In genomic region chr21:21262048-21262447, GRCh38 we compare ENCODE assay signal across 28 cellular contexts.
"Had no signal": no experiment of that assay in that cellular context is flagged by ENCODE, and none has a peak within 500 bp of the region (broad histone marks: within the 10 kb centered on the region; RNA-seq: fewer than 3 reads in every experiment).

No MANE protein-coding gene starts in this region.

- H3K27ac ChIP-seq: stomach, suprapubic skin, testis, thoracic aorta, thyroid gland, tibial artery, tibial nerve, transverse colon, upper lobe of left lung, upper lobe of right lung, uterus, vagina had no signal

- H3K36me3 Mint-ChIP-seq: stimulated activated effector memory CD8-positive, alpha-beta T cell treated with anti-CD3 and anti-CD28 coated beads, Interleukin-12 subunit alpha, Interleukin-12 subunit beta, amount 100 ng/mL, for 72 hours; stimulated activated memory B cell treated with anti-CD40 and anti-IgM and Interleukin-4, amounts not matched to agents 10 μg/mL and 1 μg/mL and 100 μg/mL, for 72 hours; stimulated activated naive B cell treated with anti-CD40 and anti-IgM and Interleukin-4, amounts not matched to agents 10 μg/mL and 1 μg/mL and 100 μg/mL, for 72 hours; type B pancreatic cell had no signal

- H3K4me3 ChIP-seq: stomach, suprapubic skin, testis, thoracic aorta, thyroid gland, tibial artery, tibial nerve, transverse colon, upper lobe of left lung, upper lobe of right lung, uterus, vagina had no signal

- DNase-seq: stimulated activated CD4-positive, alpha-beta T cell treated with anti-CD3 and anti-CD28 coated beads, Interleukin-2, amount 100 ng/mL, for 48 hours; stimulated activated CD4-positive, alpha-beta T cell treated with anti-CD3 and anti-CD28 coated beads, Interleukin-4, amount 100 ng/mL, for 1 hour; stimulated activated CD4-positive, alpha-beta T cell treated with anti-CD3 and anti-CD28 coated beads, Interleukin-4, amount 100 ng/mL, for 24 hours; stimulated activated CD4-positive, alpha-beta T cell treated with anti-CD3 and anti-CD28 coated beads, Interleukin-4, amount 100 ng/mL, for 4 hours; stimulated activated CD8-positive, alpha-beta memory T cell treated with anti-CD3 and anti-CD28 coated beads, Interleukin-4, amount 100 ng/mL, for 48 hours; stimulated activated naive B cell treated with anti-CD40 and anti-IgM and Interleukin-4, amounts not matched to agents 10 μg/mL and 1 μg/mL and 100 μg/mL, for 72 hours; stimulated activated naive CD4-positive, alpha-beta T cell; stimulated activated naive CD4-positive, alpha-beta T cell treated with Interleukin-2 at 50 U/mL for 16 hours; stimulated activated naive CD8-positive, alpha-beta T cell treated with anti-CD3 and anti-CD28 coated beads, Interleukin-15, amount 100 ng/mL, for 72 hours; stimulated activated naive CD8-positive, alpha-beta T cell treated with anti-CD3 and anti-CD28 coated beads, Interleukin-15, Interleukin-2, amounts not matched to agents 100 U/mL and 50 U/mL, for 24 hours; stomach; substantia nigra; testis; thyroid gland; tibial artery; transverse colon; trophoblast cell; upper lobe of left lung; upper lobe of right lung; uterus had no signal

- H3K4me3 Mint-ChIP-seq: stimulated activated effector memory CD8-positive, alpha-beta T cell treated with anti-CD3 and anti-CD28 coated beads, Interleukin-12 subunit alpha, Interleukin-12 subunit beta, amount 100 ng/mL, for 72 hours; stimulated activated memory B cell treated with anti-CD40 and anti-IgM and Interleukin-4, amounts not matched to agents 10 μg/mL and 1 μg/mL and 100 μg/mL, for 72 hours; stimulated activated naive B cell treated with anti-CD40 and anti-IgM and Interleukin-4, amounts not matched to agents 10 μg/mL and 1 μg/mL and 100 μg/mL, for 72 hours; stimulated activated naive CD8-positive, alpha-beta T cell treated with anti-CD3 and anti-CD28 coated beads, Interleukin-15, amount 100 ng/mL, for 72 hours; stimulated activated naive CD8-positive, alpha-beta T cell treated with anti-CD3 and anti-CD28 coated beads, Interleukin-15, Interleukin-2, amounts not matched to agents 100 ng/mL and 50 ng/mL, for 24 hours; type B pancreatic cell had no signal

- H3K9me3 ChIP-seq: suprapubic skin, testis, thoracic aorta, thyroid gland, tibial artery, transverse colon, upper lobe of left lung, upper lobe of right lung, uterus, vagina had no signal

- ATAC-seq: stimulated activated effector memory CD8-positive, alpha-beta T cell treated with anti-CD3 and anti-CD28 coated beads, Interleukin-12 subunit alpha, Interleukin-12 subunit beta, amount 100 ng/mL, for 72 hours; stimulated activated memory B cell treated with anti-CD40 and anti-IgM and Interleukin-4, amounts not matched to agents 10 μg/mL and 1 μg/mL and 100 μg/mL, for 72 hours; stimulated activated naive B cell treated with anti-CD40 and anti-IgM and Interleukin-4, amounts not matched to agents 10 μg/mL and 1 μg/mL and 100 μg/mL, for 72 hours; stimulated activated naive CD8-positive, alpha-beta T cell treated with anti-CD3 and anti-CD28 coated beads, Interleukin-15, amount 100 ng/mL, for 72 hours; stimulated activated naive CD8-positive, alpha-beta T cell treated with anti-CD3 and anti-CD28 coated beads, Interleukin-15, Interleukin-2, amounts not matched to agents 100 U/mL and 50 U/mL, for 24 hours; upper lobe of right lung had no signal

- H3K27me3 Mint-ChIP-seq: stimulated activated memory B cell treated with anti-CD40 and anti-IgM and Interleukin-4, amounts not matched to agents 10 μg/mL and 1 μg/mL and 100 μg/mL, for 72 hours; stimulated activated naive B cell treated with anti-CD40 and anti-IgM and Interleukin-4, amounts not matched to agents 10 μg/mL and 1 μg/mL and 100 μg/mL, for 72 hours; stimulated activated naive CD8-positive, alpha-beta T cell treated with anti-CD3 and anti-CD28 coated beads, Interleukin-15, amount 100 ng/mL, for 72 hours; stimulated activated naive CD8-positive, alpha-beta T cell treated with anti-CD3 and anti-CD28 coated beads, Interleukin-15, Interleukin-2, amounts not matched to agents 100 ng/mL and 50 ng/mL, for 24 hours; type B pancreatic cell had no signal

- H3K4me1 Mint-ChIP-seq: stimulated activated effector memory CD8-positive, alpha-beta T cell treated with anti-CD3 and anti-CD28 coated beads, Interleukin-12 subunit alpha, Interleukin-12 subunit beta, amount 100 ng/mL, for 72 hours; stimulated activated memory B cell treated with anti-CD40 and anti-IgM and Interleukin-4, amounts not matched to agents 10 μg/mL and 1 μg/mL and 100 μg/mL, for 72 hours; stimulated activated naive B cell treated with anti-CD40 and anti-IgM and Interleukin-4, amounts not matched to agents 10 μg/mL and 1 μg/mL and 100 μg/mL, for 72 hours; stimulated activated naive CD8-positive, alpha-beta T cell treated with anti-CD3 and anti-CD28 coated beads, Interleukin-15, amount 100 ng/mL, for 72 hours had no signal

- H3K9me3 Mint-ChIP-seq: stimulated activated memory B cell treated with anti-CD40 and anti-IgM and Interleukin-4, amounts not matched to agents 10 μg/mL and 1 μg/mL and 100 μg/mL, for 72 hours; stimulated activated naive CD8-positive, alpha-beta T cell treated with anti-CD3 and anti-CD28 coated beads, Interleukin-15, amount 100 ng/mL, for 72 hours; stimulated activated naive CD8-positive, alpha-beta T cell treated with anti-CD3 and anti-CD28 coated beads, Interleukin-15, Interleukin-2, amounts not matched to agents 100 ng/mL and 50 ng/mL, for 24 hours; type B pancreatic cell had no signal

- H3K27ac Mint-ChIP-seq: stimulated activated effector memory CD8-positive, alpha-beta T cell treated with anti-CD3 and anti-CD28 coated beads, Interleukin-12 subunit alpha, Interleukin-12 subunit beta, amount 100 ng/mL, for 72 hours; stimulated activated memory B cell treated with anti-CD40 and anti-IgM and Interleukin-4, amounts not matched to agents 10 μg/mL and 1 μg/mL and 100 μg/mL, for 72 hours; stimulated activated naive B cell treated with anti-CD40 and anti-IgM and Interleukin-4, amounts not matched to agents 10 μg/mL and 1 μg/mL and 100 μg/mL, for 72 hours; stimulated activated naive CD8-positive, alpha-beta T cell treated with anti-CD3 and anti-CD28 coated beads, Interleukin-15, amount 100 ng/mL, for 72 hours; stimulated activated naive CD8-positive, alpha-beta T cell treated with anti-CD3 and anti-CD28 coated beads, Interleukin-15, Interleukin-2, amounts not matched to agents 100 ng/mL and 50 ng/mL, for 24 hours; type B pancreatic cell had no signal

- H3K27me3 ChIP-seq: stomach, suprapubic skin, testis, thyroid gland, tibial artery, tibial nerve, transverse colon, upper lobe of left lung, upper lobe of right lung, uterus, vagina had no signal

- H3K4me1 ChIP-seq: stomach, suprapubic skin, testis, thyroid gland, tibial artery, tibial nerve, transverse colon, upper lobe of left lung, upper lobe of right lung, uterus, vagina had no signal

- H3K36me3 ChIP-seq: stomach, suprapubic skin, thoracic aorta, thyroid gland, tibial artery, tibial nerve, transverse colon, upper lobe of left lung, upper lobe of right lung, uterus, vagina had no signal
